Comparison of ENCODE assay signal across 15 cellular contexts in the genomic region with DNA sequence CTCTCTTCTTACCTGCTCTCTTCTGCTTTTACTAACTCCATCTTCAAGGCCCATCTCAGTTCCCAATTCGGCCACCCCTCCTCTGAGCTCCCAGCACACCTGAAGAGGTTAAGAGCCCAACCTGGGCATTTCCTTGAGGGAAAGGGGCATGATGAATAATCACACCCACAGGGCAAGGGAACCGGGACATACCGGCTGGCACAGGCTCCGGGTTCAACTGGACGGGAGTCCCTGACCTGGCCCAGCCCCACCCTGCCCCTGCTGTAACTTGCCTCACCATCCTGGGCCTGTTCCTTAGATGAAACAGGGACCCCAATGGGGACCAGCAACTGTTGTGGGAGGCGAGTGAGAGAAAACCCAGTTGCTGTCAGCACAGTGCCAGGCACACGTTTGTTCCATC. TPM values are rescaled to one million over a fixed set of nuclear protein-coding genes. Genes with fewer than 3 reads are reported as not detected.
DNase-seq lines count a peak whose midpoint lies in the region; ATAC-seq and TF ChIP-seq lines count a peak whose summit lies in the region.
"Had no signal": no experiment of that assay in that cellular context is flagged by ENCODE, and none has a peak within 500 bp of the region (broad histone marks: within the 10 kb centered on the region; RNA-seq: fewer than 3 reads in every experiment).

No MANE protein-coding gene starts in this region.

- H3K23ac ChIP-seq in trophoblast cell (ENCODE audit: low read length): no peak overlapping the region

- H4K8ac ChIP-seq in trophoblast cell (ENCODE audit: low read depth, low read length): no peak overlapping the region

- ATAC-seq in activated CD8-positive, alpha-beta T cell treated with anti-CD3 and anti-CD28 coated beads, Interleukin-2, amount 10 ng/mL, durations not matched to agents 7 days and 5 days: no peak
- no peak for ATAC-seq in activated CD8-positive, alpha-beta T cell treated with anti-CD3 and anti-CD28 coated beads for 36 hours
- ATAC-seq in stimulated activated memory B cell treated with anti-CD40 and anti-IgM and Interleukin-4, amounts not matched to agents 10 μg/mL and 1 μg/mL and 100 μg/mL, for 72 hours: no peak
- ATAC-seq in GM18517 (IDR thresholded peaks at IDR 0.05; ENCODE audit: unreplicated experiment): no peak

- H3K4me3 ChIP-seq in Peyer's patch (no peak overlapping the region), hepatocyte (no peak overlapping the region), WERI-Rb-1 (ENCODE audit: low read depth, low read length) (no peak overlapping the region), trophoblast cell (ENCODE audit: low read depth, low read length) (no peak overlapping the region)
- H3K4me3 ChIP-seq: lung had no signal

- H3K27me3 ChIP-seq in Peyer's patch (no peaks in the 10 kb centered on the region), hepatocyte (no peaks in the 10 kb centered on the region), WERI-Rb-1 (ENCODE audit: insufficient read depth, low read depth, severe bottlenecking) (no peaks in the 10 kb centered on the region), trophoblast cell (ENCODE audit: insufficient read depth, low read length) (no peaks in the 10 kb centered on the region)

- H2BK5ac ChIP-seq in trophoblast cell (ENCODE audit: low read depth, low read length, poor library complexity): no peak overlapping the region

- no peak overlapping the region for H3K14ac ChIP-seq in trophoblast cell (ENCODE audit: low read length)

- H3K4me2 ChIP-seq in hepatocyte (peak overlapping the region; percentile 60), trophoblast cell (ENCODE audit: low read length) (no peak overlapping the region)
- H3K4me2 ChIP-seq: SK-N-SH had no signal

- H3K36me3 ChIP-seq in Peyer's patch: no peaks in the 10 kb centered on the region
- H3K36me3 ChIP-seq in hepatocyte (replicated peaks; ENCODE audit: insufficient read depth, low read depth): no peaks in the 10 kb centered on the region
- peaks cover 45% of the 10 kb centered on the region for H3K36me3 ChIP-seq in WERI-Rb-1
- no peaks in the 10 kb centered on the region for H3K36me3 ChIP-seq in trophoblast cell (ENCODE audit: control insufficient read depth in 1 of 2, insufficient read depth in 2 of 2, low read length in 2 of 2)

- H2BK120ac ChIP-seq in trophoblast cell (ENCODE audit: insufficient read depth, low read length, poor library complexity): no peak overlapping the region

- no peak overlapping the region for H2AK5ac ChIP-seq in trophoblast cell (ENCODE audit: low read length)

- TF ChIP-seq POLR2A in Peyer's patch (IDR thresholded peaks at IDR 0.05): no peak

- no peak overlapping the region for H3K4ac ChIP-seq in trophoblast cell (ENCODE audit: low read depth, low read length)

- H3K4me3 Mint-ChIP-seq in activated CD8-positive, alpha-beta T cell treated with anti-CD3 and anti-CD28 coated beads, Interleukin-2, amount 10 ng/mL, durations not matched to agents 7 days and 5 days: no peak overlapping the region
- H3K4me3 Mint-ChIP-seq in activated CD8-positive, alpha-beta T cell treated with anti-CD3 and anti-CD28 coated beads for 36 hours: no peak overlapping the region
- no peak overlapping the region for H3K4me3 Mint-ChIP-seq in stimulated activated memory B cell treated with anti-CD40 and anti-IgM and Interleukin-4, amounts not matched to agents 10 μg/mL and 1 μg/mL and 100 μg/mL, for 72 hours

- peaks cover 13% of the 10 kb centered on the region for H3K4me1 Mint-ChIP-seq in activated CD8-positive, alpha-beta T cell treated with anti-CD3 and anti-CD28 coated beads, Interleukin-2, amount 10 ng/mL, durations not matched to agents 7 days and 5 days (ENCODE audit: low read depth)
- H3K4me1 Mint-ChIP-seq in activated CD8-positive, alpha-beta T cell treated with anti-CD3 and anti-CD28 coated beads for 36 hours (ENCODE audit: low read depth): peaks cover 16% of the 10 kb centered on the region
- H3K4me1 Mint-ChIP-seq in stimulated activated memory B cell treated with anti-CD40 and anti-IgM and Interleukin-4, amounts not matched to agents 10 μg/mL and 1 μg/mL and 100 μg/mL, for 72 hours: peaks cover 8% of the 10 kb centered on the region

- H3K27ac ChIP-seq in Peyer's patch (peak overlapping the region; percentile 31 to 91 (median 76)), hepatocyte (peak overlapping the region; percentile 85), WERI-Rb-1 (no peak overlapping the region), trophoblast cell (ENCODE audit: low read depth, low read length) (no peak overlapping the region)

- no peak for TF ChIP-seq CTCF in activated CD8-positive, alpha-beta T cell treated with anti-CD3 and anti-CD28 coated beads for 36 hours (IDR thresholded peaks at IDR 0.05)
- TF ChIP-seq CTCF in Peyer's patch (IDR thresholded peaks at IDR 0.05): no peak
- no peak for TF ChIP-seq CTCF in hepatocyte (IDR thresholded peaks at IDR 0.05; ENCODE audit: poor library complexity)
- no peak for TF ChIP-seq CTCF in WERI-Rb-1 (IDR thresholded peaks at IDR 0.05; ENCODE audit: low read depth, low read length)

- H3K27ac Mint-ChIP-seq in activated CD8-positive, alpha-beta T cell treated with anti-CD3 and anti-CD28 coated beads, Interleukin-2, amount 10 ng/mL, durations not matched to agents 7 days and 5 days: peak overlapping the region; percentile 29
- no peak overlapping the region for H3K27ac Mint-ChIP-seq in activated CD8-positive, alpha-beta T cell treated with anti-CD3 and anti-CD28 coated beads for 36 hours
- peak overlapping the region; percentile 79 for H3K27ac Mint-ChIP-seq in stimulated activated memory B cell treated with anti-CD40 and anti-IgM and Interleukin-4, amounts not matched to agents 10 μg/mL and 1 μg/mL and 100 μg/mL, for 72 hours

- no peak overlapping the region for H4K91ac ChIP-seq in trophoblast cell (ENCODE audit: low read depth, low read length)

- H2AFZ ChIP-seq in hepatocyte (no peak overlapping the region), trophoblast cell (ENCODE audit: insufficient read depth, low read length, poor library complexity) (no peak overlapping the region)

- no peaks in the 10 kb centered on the region for H3K9me3 ChIP-seq in Peyer's patch
- H3K9me3 ChIP-seq in hepatocyte (ENCODE audit: low read depth): no peaks in the 10 kb centered on the region
- no peaks in the 10 kb centered on the region for H3K9me3 ChIP-seq in WERI-Rb-1 (ENCODE audit: severe bottlenecking)
- no peaks in the 10 kb centered on the region for H3K9me3 ChIP-seq in trophoblast cell (ENCODE audit: insufficient read depth, low read depth, low read length)
- H3K9me3 ChIP-seq: SK-N-SH had no signal

- POLR2A ChIA-PET in activated CD8-positive, alpha-beta T cell treated with anti-CD3 and anti-CD28 coated beads, Interleukin-2, amount 10 ng/mL, durations not matched to agents 7 days and 5 days (lab: Charles Lee): no interaction called here
- POLR2A ChIA-PET in activated CD8-positive, alpha-beta T cell treated with anti-CD3 and anti-CD28 coated beads for 36 hours (lab: Charles Lee): interaction anchor here (1.0 kb wide), 1 partner anchor 9 kb away, joined by 3 read pairs; no protein-coding TSS in a partner anchor

- H3K36me3 Mint-ChIP-seq in activated CD8-positive, alpha-beta T cell treated with anti-CD3 and anti-CD28 coated beads, Interleukin-2, amount 10 ng/mL, durations not matched to agents 7 days and 5 days (ENCODE audit: low read depth): no peaks in the 10 kb centered on the region
- H3K36me3 Mint-ChIP-seq in activated CD8-positive, alpha-beta T cell treated with anti-CD3 and anti-CD28 coated beads for 36 hours (ENCODE audit: low read depth): no peaks in the 10 kb centered on the region
- no peaks in the 10 kb centered on the region for H3K36me3 Mint-ChIP-seq in stimulated activated memory B cell treated with anti-CD40 and anti-IgM and Interleukin-4, amounts not matched to agents 10 μg/mL and 1 μg/mL and 100 μg/mL, for 72 hours

- intact Hi-C loops in activated CD8-positive, alpha-beta T cell treated with anti-CD3 and anti-CD28 coated beads for 36 hours (cut with micrococcal nuclease): no loop called here

- no peak overlapping the region for H3K9ac ChIP-seq in trophoblast cell (ENCODE audit: low read length)
- H3K9ac ChIP-seq: SK-N-SH had no signal

- H3K4me1 ChIP-seq in Peyer's patch: peaks cover 0 to 81% (median 12%) of the 10 kb centered on the region in 4 donors
- peaks cover 54% of the 10 kb centered on the region for H3K4me1 ChIP-seq in hepatocyte (ENCODE audit: insufficient read depth)
- H3K4me1 ChIP-seq in trophoblast cell (ENCODE audit: control insufficient read depth in 1 of 2, insufficient read depth in 2 of 2, low read length in 2 of 2): peaks cover 5 to 16% of the 10 kb centered on the region in 2 experiments

- H3K79me1 ChIP-seq in trophoblast cell (ENCODE audit: low read length): no peaks in the 10 kb centered on the region

- H3K18ac ChIP-seq in trophoblast cell (ENCODE audit: low read length): no peak overlapping the region

- H3K79me2 ChIP-seq in hepatocyte (peaks cover 97% of the 10 kb centered on the region), trophoblast cell (ENCODE audit: control insufficient read depth, insufficient read depth, low read length, poor library complexity) (peaks cover 16% of the 10 kb centered on the region)

- no peak for DNase-seq in activated CD8-positive, alpha-beta T cell treated with anti-CD3 and anti-CD28 coated beads, Interleukin-2, amount 10 ng/mL, durations not matched to agents 7 days and 5 days
- no peak for DNase-seq in activated CD8-positive, alpha-beta T cell treated with anti-CD3 and anti-CD28 coated beads for 36 hours
- DNase-seq in Peyer's patch: peak in 1 of 3 donors; percentile 50
- DNase-seq in hepatocyte (ENCODE audit: low spot score): no peak
- no peak for DNase-seq in WERI-Rb-1
- DNase-seq in trophoblast cell: no peak
- DNase-seq: DMS79 treated with DMSO at 0.1 percent for 48 hours, GOT3, NCI-H146, posterior cingulate gyrus, SK-N-SH had no signal

- no peak overlapping the region for H4K12ac ChIP-seq in trophoblast cell (ENCODE audit: low read depth, low read length)

- H2BK12ac ChIP-seq in trophoblast cell (ENCODE audit: low read length): no peak overlapping the region

- H4K20me1 ChIP-seq in hepatocyte (ENCODE audit: insufficient read depth, poor library complexity, severe bottlenecking): peaks cover 20% of the 10 kb centered on the region

- 94% methylated on average over 7 of the region's 7 CpGs for WGBS in hepatocyte (ENCODE audit: low lambda C conversion rate, missing lambda C conversion rate)
- WGBS in trophoblast cell (ENCODE audit: extremely low coverage, insufficient coverage, insufficient read length): no CpG with 5 or more reads among the region's 7 CpGs

- no peaks in the 10 kb centered on the region for H3K9me3 Mint-ChIP-seq in activated CD8-positive, alpha-beta T cell treated with anti-CD3 and anti-CD28 coated beads, Interleukin-2, amount 10 ng/mL, durations not matched to agents 7 days and 5 days (ENCODE audit: insufficient read depth)
- H3K9me3 Mint-ChIP-seq in activated CD8-positive, alpha-beta T cell treated with anti-CD3 and anti-CD28 coated beads for 36 hours: no peaks in the 10 kb centered on the region
- H3K9me3 Mint-ChIP-seq in stimulated activated memory B cell treated with anti-CD40 and anti-IgM and Interleukin-4, amounts not matched to agents 10 μg/mL and 1 μg/mL and 100 μg/mL, for 72 hours: no peaks in the 10 kb centered on the region

- no peaks in the 10 kb centered on the region for H3K27me3 Mint-ChIP-seq in activated CD8-positive, alpha-beta T cell treated with anti-CD3 and anti-CD28 coated beads, Interleukin-2, amount 10 ng/mL, durations not matched to agents 7 days and 5 days (ENCODE audit: low read depth)
- no peaks in the 10 kb centered on the region for H3K27me3 Mint-ChIP-seq in activated CD8-positive, alpha-beta T cell treated with anti-CD3 and anti-CD28 coated beads for 36 hours
- peaks cover 1% of the 10 kb centered on the region for H3K27me3 Mint-ChIP-seq in stimulated activated memory B cell treated with anti-CD40 and anti-IgM and Interleukin-4, amounts not matched to agents 10 μg/mL and 1 μg/mL and 100 μg/mL, for 72 hours
- H3K27me3 Mint-ChIP-seq: activated CD4-positive, alpha-beta T cell treated with anti-CD3 and anti-CD28 coated beads for 36 hours had no signal

- CTCF ChIA-PET in activated CD8-positive, alpha-beta T cell treated with anti-CD3 and anti-CD28 coated beads, Interleukin-2, amount 10 ng/mL, durations not matched to agents 7 days and 5 days (lab: Charles Lee): interaction anchor here (1.2 kb wide), 1 partner anchor 12 kb away, joined by 3 read pairs; no protein-coding TSS in a partner anchor
- CTCF ChIA-PET in activated CD8-positive, alpha-beta T cell treated with anti-CD3 and anti-CD28 coated beads for 36 hours (lab: Charles Lee): interaction anchor here (1.1 kb wide), 1 partner anchor 49 kb away, joined by 3 read pairs; no protein-coding TSS in a partner anchor

- no peaks in the 10 kb centered on the region for H3K9me2 ChIP-seq in hepatocyte (replicated peaks; ENCODE audit: insufficient read depth)
- H3K9me2 ChIP-seq: SK-N-SH had no signal

RNA-seq across cellular contexts. Expression of a gene that starts 8.5 kb away (rescaled TPM):
- 1 to 10 TPM; 7.5 to 8.9 TPM for total RNA-seq in activated CD8-positive, alpha-beta T cell treated with anti-CD3 and anti-CD28 coated beads, Interleukin-2, amount 10 ng/mL, durations not matched to agents 7 days and 5 days
- 1 to 10 TPM; 6.8 to 7.9 TPM for total RNA-seq in activated CD8-positive, alpha-beta T cell treated with anti-CD3 and anti-CD28 coated beads for 36 hours
- 10 to 100 TPM; 19.8 to 98.1 (median 78.8) TPM for total RNA-seq in Peyer's patch
- 32.8 and 37.8 TPM in 2 replicates for total RNA-seq in hepatocyte
- polyA plus RNA-seq in hepatocyte: 33.8 and 47.2 TPM in 2 replicates
- polyA plus RNA-seq in trophoblast cell (2013): 17.0 and 18.1 TPM in 2 replicates

RNA-seq across cellular contexts. Expression of a gene that starts 49.4 kb away (rescaled TPM):
- total RNA-seq in activated CD8-positive, alpha-beta T cell treated with anti-CD3 and anti-CD28 coated beads, Interleukin-2, amount 10 ng/mL, durations not matched to agents 7 days and 5 days: not detected
- total RNA-seq in activated CD8-positive, alpha-beta T cell treated with anti-CD3 and anti-CD28 coated beads for 36 hours: under 1 TPM; 0.05 to 0.07 TPM
- total RNA-seq in Peyer's patch: 1 to 10 TPM in 2 of 4 donors, under 1 TPM in 2; 0.88 to 2.5 (median 1.0) TPM
- 0.64 and 0.83 TPM in 2 replicates for total RNA-seq in hepatocyte
- polyA plus RNA-seq in hepatocyte: 0.88 and 1.4 TPM in 2 replicates
- polyA plus RNA-seq in trophoblast cell (2013): 1.3 and 1.5 TPM in 2 replicates

Comparison
In these comparisons a context has a peak if more than half of its experiments do, and no peak if none do; other contexts are left out.
1. H3K27ac ChIP-seq: peak in Peyer's patch (4 of 4) and hepatocyte (single experiment); none in WERI-Rb-1 (single experiment) and trophoblast cell (single experiment).